Comparison of ENCODE assay signal across 10 cellular contexts in the genomic region with DNA sequence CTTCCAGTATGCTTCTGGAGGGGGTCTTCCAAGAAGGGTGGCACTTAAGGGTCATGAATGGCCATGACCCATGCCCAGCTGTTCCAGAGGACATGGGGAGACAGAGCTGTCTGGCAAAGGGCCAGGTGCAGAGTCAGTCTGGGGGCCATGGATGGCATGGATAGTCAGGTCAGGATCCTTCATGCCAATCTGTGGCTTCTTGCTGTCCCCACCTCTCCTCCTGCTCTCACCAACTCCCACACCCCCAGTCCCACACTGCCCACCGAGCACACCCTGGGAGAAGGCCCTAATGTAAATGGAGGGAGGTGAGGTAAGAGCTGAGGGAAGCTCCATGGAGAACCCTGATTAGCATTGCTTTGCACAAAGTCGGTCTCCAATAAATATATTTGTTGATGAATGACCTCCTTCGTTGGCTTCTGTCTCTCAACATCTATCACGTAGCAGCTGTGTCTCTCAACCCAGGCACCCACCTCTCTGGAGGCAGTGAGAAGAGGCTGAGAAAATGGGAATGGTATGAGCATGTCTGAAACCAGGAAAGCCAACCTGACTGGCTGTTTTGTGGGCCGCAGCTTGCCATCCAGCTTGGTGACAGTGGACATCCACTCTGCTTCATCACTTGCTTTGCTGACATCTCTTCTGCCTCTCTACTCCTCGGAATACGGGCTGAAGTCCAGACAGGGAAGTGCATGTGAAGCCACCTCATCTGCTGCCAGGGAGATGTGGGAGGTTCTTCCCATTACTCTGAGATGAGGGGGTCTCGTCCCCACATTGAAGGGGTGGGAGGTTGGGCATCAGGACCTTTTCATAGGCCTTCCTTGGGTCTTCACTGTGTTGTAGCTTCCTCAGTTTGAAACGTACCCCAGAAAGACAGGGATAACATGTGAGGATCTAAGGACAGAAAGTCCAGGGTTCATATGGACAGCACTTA.
"Had no signal": no experiment of that assay in that cellular context is flagged by ENCODE, and none has a peak within 500 bp of the region (broad histone marks: within the 10 kb centered on the region; RNA-seq: fewer than 3 reads in every experiment).

No MANE protein-coding gene starts in this region.

- H3K9me3 ChIP-seq: ovary, thyroid gland had no signal

- H3K4me1 ChIP-seq: thyroid gland had no signal

- H3K27me3 ChIP-seq: ovary, thyroid gland had no signal

- H3K4me3 ChIP-seq: ovary, thyroid gland had no signal

- H3K27ac ChIP-seq: brain microvascular endothelial cell, ovary, thyroid gland had no signal

- H3K36me3 ChIP-seq: brain microvascular endothelial cell, ovary had no signal

- DNase-seq: activated CD4-positive, alpha-beta T cell treated with anti-CD3 and anti-CD28 coated beads, Interleukin-2, amount 50 U/mL, for 1 hour; activated gamma-delta T cell treated with Interleukin-2 at 50 U/mL for 16 hours; activated naive CD8-positive, alpha-beta T cell treated with anti-CD3 and anti-CD28 coated beads for 36 hours; activated T-cell treated with anti-CD3 and anti-CD28 coated beads, Interleukin-2, amount 50 U/mL, for 72 hours; brain microvascular endothelial cell; left cardiac atrium; mammary epithelial cell; nephron progenitor cell; thyroid gland had no signal

- ATAC-seq: activated T-cell treated with anti-CD3 and anti-CD28 coated beads, Interleukin-2, amount 50 U/mL, for 72 hours; left cardiac atrium had no signal
